Comparison of ENCODE assay signal across 8 cellular contexts in genomic region chr3:32570426-32571191, GRCh38. TPM values are rescaled to one million over a fixed set of nuclear protein-coding genes. Genes with fewer than 3 reads are reported as not detected.
DNase-seq lines count a peak whose midpoint lies in the region; ATAC-seq and TF ChIP-seq lines count a peak whose summit lies in the region.

Gene DYNC1LI1 (minus strand): TSS chr3:32570858. CDS start chr3:32570770, 88 bp downstream.

- H3K36me3 ChIP-seq in H7 (replicated peaks; ENCODE audit: control insufficient read depth, insufficient read depth, low read length) = peaks cover 1% of the 10 kb centered on the region; the same call in 1 of the 2 replicates
- H3K36me3 ChIP-seq in Loucy (ENCODE audit: insufficient read depth, low read length) = peaks cover 5% of the 10 kb centered on the region; the same call in 1 of the 2 replicates
- H3K36me3 ChIP-seq in RWPE2 (ENCODE audit: low read depth) = peaks cover 21% of the 10 kb centered on the region

- peak within 1 kb of the TSS; percentile 89 for H3K4me2 ChIP-seq in Loucy (ENCODE audit: low read depth, low read length, poor library complexity, severe bottlenecking)

- H3K9me3 Mint-ChIP-seq in activated T-helper 2 cell treated with anti-CD3 and anti-CD28 coated beads, Interferon-gamma antibody, Interleukin-2, Interleukin-4, amounts not matched to agents 10 μg/mL and 5 μg/mL and 100 μg/mL, durations not matched to agents 14 hours and 24 hours and 36 hours = no peaks in the 10 kb centered on the region
- H3K9me3 Mint-ChIP-seq in naive thymus-derived CD8-positive, alpha-beta T cell = no peaks in the 10 kb centered on the region
- no peaks in the 10 kb centered on the region for H3K9me3 Mint-ChIP-seq in stimulated activated naive B cell treated with anti-CD40 and anti-IgM and Interleukin-4, amounts not matched to agents 10 μg/mL and 1 μg/mL and 100 μg/mL, for 72 hours

- H3K27me3 ChIP-seq in H7 (ENCODE audit: control insufficient read depth, insufficient read depth, low read length) = no peaks in the 10 kb centered on the region
- H3K27me3 ChIP-seq in Loucy (ENCODE audit: insufficient read depth, low read length, poor library complexity, severe bottlenecking) = no peaks in the 10 kb centered on the region
- no peaks in the 10 kb centered on the region for H3K27me3 ChIP-seq in RWPE2 (ENCODE audit: insufficient read depth, poor library complexity, severe bottlenecking)

- peaks cover 3% of the 10 kb centered on the region; the same call in 1 of the 2 replicates for H3F3A ChIP-seq in Loucy (ENCODE audit: low read depth)

- peaks cover 32% of the 10 kb centered on the region for H3K4me1 ChIP-seq in Loucy (ENCODE audit: insufficient read depth, low read length, poor library complexity, severe bottlenecking)
- H3K4me1 ChIP-seq in RWPE2 (ENCODE audit: insufficient read depth, poor library complexity, severe bottlenecking) = peaks cover 8% of the 10 kb centered on the region

- ATAC-seq in RWPE2 (ENCODE audit: low read depth) = peak; percentile 90
- peak; percentile 93 to 95 for ATAC-seq in naive thymus-derived CD8-positive, alpha-beta T cell
- ATAC-seq in stimulated activated naive B cell treated with anti-CD40 and anti-IgM and Interleukin-4, amounts not matched to agents 10 μg/mL and 1 μg/mL and 100 μg/mL, for 72 hours (replicated peaks) = peak; percentile 93 to 95

- no peaks in the 10 kb centered on the region for H3K9me2 ChIP-seq in Loucy (replicated peaks; ENCODE audit: low read depth, low read length)

- TF ChIP-seq CTCF in Loucy (conservative IDR thresholded peaks at IDR 0.05; ENCODE audit: low read length) = no peak
- no peak for TF ChIP-seq CTCF in RWPE2 (IDR thresholded peaks at IDR 0.05; ENCODE audit: poor library complexity, severe bottlenecking)
- no peak for TF ChIP-seq CTCF in fibroblast of mammary gland (conservative IDR thresholded peaks at IDR 0.05; ENCODE audit: control insufficient read depth, insufficient read depth, low read depth, low read length)

- peak within 1 kb of the TSS; percentile 80 for H3K9ac ChIP-seq in Loucy (ENCODE audit: low read depth, low read length, poor library complexity, severe bottlenecking)

- H3K4me1 Mint-ChIP-seq in activated T-helper 2 cell treated with anti-CD3 and anti-CD28 coated beads, Interferon-gamma antibody, Interleukin-2, Interleukin-4, amounts not matched to agents 10 μg/mL and 5 μg/mL and 100 μg/mL, durations not matched to agents 14 hours and 24 hours and 36 hours (ENCODE audit: low read depth) = peaks cover 20% of the 10 kb centered on the region
- H3K4me1 Mint-ChIP-seq in naive thymus-derived CD8-positive, alpha-beta T cell = peaks cover 10 to 36% (median 32%) of the 10 kb centered on the region in 4 donors
- H3K4me1 Mint-ChIP-seq in stimulated activated naive B cell treated with anti-CD40 and anti-IgM and Interleukin-4, amounts not matched to agents 10 μg/mL and 1 μg/mL and 100 μg/mL, for 72 hours = peaks cover 9 to 19% of the 10 kb centered on the region in 2 donors

- peaks cover 16% of the 10 kb centered on the region for H3K36me3 Mint-ChIP-seq in activated T-helper 2 cell treated with anti-CD3 and anti-CD28 coated beads, Interferon-gamma antibody, Interleukin-2, Interleukin-4, amounts not matched to agents 10 μg/mL and 5 μg/mL and 100 μg/mL, durations not matched to agents 14 hours and 24 hours and 36 hours (ENCODE audit: low read depth)
- peaks cover 0 to 10% (median 0%) of the 10 kb centered on the region in 3 donors for H3K36me3 Mint-ChIP-seq in naive thymus-derived CD8-positive, alpha-beta T cell
- peaks cover 7 to 13% of the 10 kb centered on the region in 2 donors for H3K36me3 Mint-ChIP-seq in stimulated activated naive B cell treated with anti-CD40 and anti-IgM and Interleukin-4, amounts not matched to agents 10 μg/mL and 1 μg/mL and 100 μg/mL, for 72 hours

- H4K20me1 ChIP-seq in Loucy (ENCODE audit: insufficient read depth, low read length, poor library complexity, severe bottlenecking) = peaks cover 28% of the 10 kb centered on the region

- H2AFZ ChIP-seq in Loucy (ENCODE audit: low read length) = peak within 1 kb of the TSS; percentile 98

- intact Hi-C loops in activated T-helper 2 cell treated with anti-CD3 and anti-CD28 coated beads, Interferon-gamma antibody, Interleukin-2, Interleukin-4, amounts not matched to agents 10 μg/mL and 5 μg/mL and 100 μg/mL, durations not matched to agents 14 hours and 24 hours and 36 hours (cut with micrococcal nuclease) = loop anchor here (1.0 to 10.0 kb wide), 4 partner anchors 68 to 874 kb away; partner anchors contain the start of genes CMTM6, CNOT10 and UBP1

- peak; percentile 94 for DNase-seq in EL
- peak; percentile 96 for DNase-seq in H7
- DNase-seq in RWPE2 (ENCODE audit: low spot score) = peak; percentile 90
- peak; percentile 90 for DNase-seq in activated T-helper 2 cell treated with anti-CD3 and anti-CD28 coated beads, Interferon-gamma antibody, Interleukin-2, Interleukin-4, amounts not matched to agents 10 μg/mL and 5 μg/mL and 100 μg/mL, durations not matched to agents 14 hours and 24 hours and 36 hours (ENCODE audit: low spot score)
- DNase-seq in fibroblast of mammary gland (ENCODE audit: low read depth) = peak; percentile 85
- DNase-seq in naive thymus-derived CD8-positive, alpha-beta T cell = peak; percentile 86 to 98 (median 92)
- peak; percentile 88 for DNase-seq in stimulated activated naive B cell treated with anti-CD40 and anti-IgM and Interleukin-4, amounts not matched to agents 10 μg/mL and 1 μg/mL and 100 μg/mL, for 72 hours

- peaks cover 47% of the 10 kb centered on the region for H3K79me2 ChIP-seq in Loucy (ENCODE audit: insufficient read depth, low read length)

- peak within 1 kb of the TSS; percentile 91 for H3K27ac Mint-ChIP-seq in activated T-helper 2 cell treated with anti-CD3 and anti-CD28 coated beads, Interferon-gamma antibody, Interleukin-2, Interleukin-4, amounts not matched to agents 10 μg/mL and 5 μg/mL and 100 μg/mL, durations not matched to agents 14 hours and 24 hours and 36 hours
- peak within 1 kb of the TSS; percentile 63 to 96 (median 94) for H3K27ac Mint-ChIP-seq in naive thymus-derived CD8-positive, alpha-beta T cell
- H3K27ac Mint-ChIP-seq in stimulated activated naive B cell treated with anti-CD40 and anti-IgM and Interleukin-4, amounts not matched to agents 10 μg/mL and 1 μg/mL and 100 μg/mL, for 72 hours = peak within 1 kb of the TSS; percentile 96

- H3K27ac ChIP-seq in RWPE2 (ENCODE audit: poor library complexity, severe bottlenecking) = peak within 1 kb of the TSS; percentile 81

- peak within 1 kb of the TSS; percentile 88 for H3K4me3 Mint-ChIP-seq in activated T-helper 2 cell treated with anti-CD3 and anti-CD28 coated beads, Interferon-gamma antibody, Interleukin-2, Interleukin-4, amounts not matched to agents 10 μg/mL and 5 μg/mL and 100 μg/mL, durations not matched to agents 14 hours and 24 hours and 36 hours (ENCODE audit: low read depth)
- H3K4me3 Mint-ChIP-seq in naive thymus-derived CD8-positive, alpha-beta T cell = peak within 1 kb of the TSS; percentile 81 to 96 (median 92)
- peak within 1 kb of the TSS; percentile 91 to 94 for H3K4me3 Mint-ChIP-seq in stimulated activated naive B cell treated with anti-CD40 and anti-IgM and Interleukin-4, amounts not matched to agents 10 μg/mL and 1 μg/mL and 100 μg/mL, for 72 hours

- H3K27me3 Mint-ChIP-seq in activated T-helper 2 cell treated with anti-CD3 and anti-CD28 coated beads, Interferon-gamma antibody, Interleukin-2, Interleukin-4, amounts not matched to agents 10 μg/mL and 5 μg/mL and 100 μg/mL, durations not matched to agents 14 hours and 24 hours and 36 hours (ENCODE audit: low read depth) = no peaks in the 10 kb centered on the region
- no peaks in the 10 kb centered on the region for H3K27me3 Mint-ChIP-seq in naive thymus-derived CD8-positive, alpha-beta T cell
- no peaks in the 10 kb centered on the region for H3K27me3 Mint-ChIP-seq in stimulated activated naive B cell treated with anti-CD40 and anti-IgM and Interleukin-4, amounts not matched to agents 10 μg/mL and 1 μg/mL and 100 μg/mL, for 72 hours

- H3K9me3 ChIP-seq in Loucy (ENCODE audit: insufficient read depth, low read depth, low read length) = no peaks in the 10 kb centered on the region
- H3K9me3 ChIP-seq in RWPE2 (ENCODE audit: severe bottlenecking) = no peaks in the 10 kb centered on the region

- H3K4me3 ChIP-seq in H7 (ENCODE audit: insufficient read depth, low read depth, low read length) (peak within 1 kb of the TSS; percentile 99), Loucy (ENCODE audit: low read length, poor library complexity, severe bottlenecking) (peak within 1 kb of the TSS; percentile 73), RWPE2 (ENCODE audit: severe bottlenecking) (peak within 1 kb of the TSS; percentile 76), fibroblast of mammary gland (ENCODE audit: control insufficient read depth, low read depth, low read length) (peak within 1 kb of the TSS; percentile 86)

- POLR2A ChIA-PET in naive thymus-derived CD8-positive, alpha-beta T cell (lab: Charles Lee) = interaction anchor here (0.6 to 1.8 kb wide), 4 partner anchors 9 to 134 kb away, joined by 3 to 10 read pairs (median 4); partner anchors contain the start of gene CNOT10

RNA-seq across cellular contexts. Expression of gene DYNC1LI1, which starts in this region (rescaled TPM):
- 57.2 and 58.7 TPM in 2 replicates for total RNA-seq in H7 (2014; rRNA removed; shearing (Covaris generic))
- 38.2 and 40.6 TPM in 2 replicates for total RNA-seq in activated T-helper 2 cell treated with anti-CD3 and anti-CD28 coated beads, Interferon-gamma antibody, Interleukin-2, Interleukin-4, amounts not matched to agents 10 μg/mL and 5 μg/mL and 100 μg/mL, durations not matched to agents 14 hours and 24 hours and 36 hours
- 10 to 100 TPM; 32.4 to 34.0 TPM for total RNA-seq in naive thymus-derived CD8-positive, alpha-beta T cell
- polyA plus RNA-seq in naive thymus-derived CD8-positive, alpha-beta T cell = 10 to 100 TPM; 14.7 to 22.7 (median 19.3) TPM

Comparison
In these comparisons a context has a peak if more than half of its experiments do, and no peak if none do; other contexts are left out.
1. Peak in every context shown above with its lines: DNase-seq, ATAC-seq, H3K4me3 ChIP-seq and H3K27ac ChIP-seq.